Comparison of ENCODE assay signal across 8 cellular contexts in the genomic region with DNA sequence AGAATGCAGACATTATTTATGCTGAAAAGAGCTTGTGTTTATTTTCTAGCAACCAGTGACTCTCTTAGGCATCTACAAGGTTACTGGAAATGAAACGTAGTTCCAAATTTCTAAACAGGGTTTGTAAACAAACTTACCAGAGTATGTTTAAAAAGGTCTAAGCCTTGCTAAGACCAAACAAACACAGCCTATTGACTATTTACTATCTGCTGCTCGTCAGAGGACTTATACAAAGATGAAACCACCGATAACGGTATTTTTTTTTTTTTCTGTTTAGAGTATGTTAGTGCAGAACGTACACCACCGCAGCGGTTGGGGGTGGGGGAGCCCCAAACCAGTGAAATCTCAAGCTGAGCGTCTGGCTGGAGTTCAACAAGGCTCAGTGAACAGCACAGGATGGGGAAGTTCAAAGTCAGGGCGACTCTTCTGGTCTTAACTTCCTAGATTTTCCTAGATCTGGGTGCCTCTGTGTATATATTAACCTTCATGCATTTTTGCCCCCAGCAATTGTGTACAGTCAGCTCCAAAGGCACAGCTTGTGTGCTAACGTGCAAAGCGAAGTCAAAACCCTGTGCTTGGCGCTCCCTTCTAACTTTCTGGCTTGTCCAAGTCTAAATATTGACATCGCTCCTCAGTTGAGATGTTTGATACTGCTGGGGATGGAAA. TPM values are rescaled to one million over a fixed set of nuclear protein-coding genes. Genes with fewer than 3 reads are reported as not detected.
DNase-seq lines count a peak whose midpoint lies in the region; ATAC-seq and TF ChIP-seq lines count a peak whose summit lies in the region.

No MANE protein-coding gene starts in this region.

- H3K4me3 ChIP-seq in AG04450 (ENCODE audit: low read depth, low read length) (peak overlapping the region; percentile 77), fibroblast of pulmonary artery (replicated peaks; ENCODE audit: low read depth, low read length) (peak overlapping the region; percentile 72)

- H3K36me3 Mint-ChIP-seq in activated CD4-positive, alpha-beta T cell treated with anti-CD3 and anti-CD28 coated beads, Interleukin-2, amount 10 ng/mL, durations not matched to agents 7 days and 5 days (ENCODE audit: low read depth): peaks cover 2% of the 10 kb centered on the region
- peaks cover 24% of the 10 kb centered on the region for H3K36me3 Mint-ChIP-seq in nephron (ENCODE audit: low read depth)

- TF ChIP-seq CTCF in AG04450 (IDR thresholded peaks at IDR 0.05; ENCODE audit: low read depth, low read length) (no peak), fibroblast of pulmonary artery (IDR thresholded peaks at IDR 0.05; ENCODE audit: low read length, missing control alignments) (no peak), nephron (IDR thresholded peaks at IDR 0.05; ENCODE audit: unreplicated experiment in 3 of 3) (no peak)

- peak overlapping the region; percentile 52 for H3K4me3 Mint-ChIP-seq in activated CD4-positive, alpha-beta T cell treated with anti-CD3 and anti-CD28 coated beads, Interleukin-2, amount 10 ng/mL, durations not matched to agents 7 days and 5 days
- peak overlapping the region; percentile 94 to 97 (median 95) for H3K4me3 Mint-ChIP-seq in nephron

- H3K27me3 Mint-ChIP-seq in activated CD4-positive, alpha-beta T cell treated with anti-CD3 and anti-CD28 coated beads, Interleukin-2, amount 10 ng/mL, durations not matched to agents 7 days and 5 days: peaks cover 77% of the 10 kb centered on the region
- H3K27me3 Mint-ChIP-seq in nephron (ENCODE audit: low read depth): no peaks in the 10 kb centered on the region

- no peak overlapping the region for H3K27ac Mint-ChIP-seq in activated CD4-positive, alpha-beta T cell treated with anti-CD3 and anti-CD28 coated beads, Interleukin-2, amount 10 ng/mL, durations not matched to agents 7 days and 5 days
- H3K27ac Mint-ChIP-seq in nephron: peak overlapping the region; percentile 91 to 100 (median 96)

- ATAC-seq in GM18511 (IDR thresholded peaks at IDR 0.05; ENCODE audit: unreplicated experiment): peak; percentile 63
- peak; percentile 46 for ATAC-seq in HG03280 (IDR thresholded peaks at IDR 0.05; ENCODE audit: unreplicated experiment)

- peak overlapping the region; percentile 69 for H3K27ac ChIP-seq in AG04450 (ENCODE audit: low read depth, low read length)

- H3K9me3 ChIP-seq in AG04450 (ENCODE audit: control insufficient read depth, insufficient read depth, low read length): peaks cover 2% of the 10 kb centered on the region; the same call in 1 of the 2 replicates

- H3K9me3 Mint-ChIP-seq in activated CD4-positive, alpha-beta T cell treated with anti-CD3 and anti-CD28 coated beads, Interleukin-2, amount 10 ng/mL, durations not matched to agents 7 days and 5 days: no peaks in the 10 kb centered on the region
- H3K9me3 Mint-ChIP-seq in nephron: no peaks in the 10 kb centered on the region

- DNase-seq in AG04450 (ENCODE audit: low read depth, low spot score) (no peak), fibroblast of pulmonary artery (ENCODE audit: low read depth) (peak; percentile 33), SW480 (ENCODE audit: low spot score) (no peak), foreskin melanocyte (no peak)
- DNase-seq in activated CD4-positive, alpha-beta T cell treated with anti-CD3 and anti-CD28 coated beads, Interleukin-2, amount 10 ng/mL, durations not matched to agents 7 days and 5 days: peak; percentile 56

- CTCF ChIA-PET in AG04450 (lab: Charles Lee): interaction anchor here (0.6 to 1.3 kb wide), 3 partner anchors 9 to 958 kb away, joined by 3 to 4 read pairs (median 4); no protein-coding TSS in a partner anchor
- CTCF ChIA-PET in activated CD4-positive, alpha-beta T cell treated with anti-CD3 and anti-CD28 coated beads, Interleukin-2, amount 10 ng/mL, durations not matched to agents 7 days and 5 days (lab: Charles Lee): interaction anchor here (0.6 kb wide), 1 partner anchor 956 kb away, joined by 3 read pairs; no protein-coding TSS in a partner anchor

- H3K4me1 Mint-ChIP-seq in activated CD4-positive, alpha-beta T cell treated with anti-CD3 and anti-CD28 coated beads, Interleukin-2, amount 10 ng/mL, durations not matched to agents 7 days and 5 days: peaks cover 13% of the 10 kb centered on the region
- peaks cover 40% of the 10 kb centered on the region for H3K4me1 Mint-ChIP-seq in nephron

- H3K27me3 ChIP-seq in AG04450 (ENCODE audit: control insufficient read depth, insufficient read depth, low read length): no peaks in the 10 kb centered on the region

- POLR2A ChIA-PET in AG04450 (lab: Yijun Ruan, JAX): interaction anchor here (0.6 to 1.4 kb wide), 10 partner anchors 11 to 793 kb away, joined by 3 to 8 read pairs (median 4); no protein-coding TSS in a partner anchor
- POLR2A ChIA-PET in activated CD4-positive, alpha-beta T cell treated with anti-CD3 and anti-CD28 coated beads, Interleukin-2, amount 10 ng/mL, durations not matched to agents 7 days and 5 days (lab: Charles Lee): no interaction called here

RNA-seq across cellular contexts. Expression of a gene that starts 1.2 kb away (rescaled TPM):
- 33.8 and 37.4 TPM in 2 replicates for polyA plus RNA-seq in AG04450 (2011; rRNA removed)
- 37.7 and 38.4 TPM in 2 replicates for polyA minus RNA-seq in AG04450 (2011; rRNA and poly(A)+ RNA removed)
- total RNA-seq in activated CD4-positive, alpha-beta T cell treated with anti-CD3 and anti-CD28 coated beads, Interleukin-2, amount 10 ng/mL, durations not matched to agents 7 days and 5 days: under 1 TPM; 0.06 to 0.07 TPM

Comparison
In these comparisons a context has a peak if more than half of its experiments do, and no peak if none do; other contexts are left out.
1. DNase-seq: peak in activated CD4-positive, alpha-beta T cell treated with anti-CD3 and anti-CD28 coated beads, Interleukin-2, amount 10 ng/mL, durations not matched to agents 7 days and 5 days (single experiment) and fibroblast of pulmonary artery (single experiment); none in AG04450 (single experiment), SW480 (single experiment) and foreskin melanocyte (single experiment).